In the genomic region with DNA sequence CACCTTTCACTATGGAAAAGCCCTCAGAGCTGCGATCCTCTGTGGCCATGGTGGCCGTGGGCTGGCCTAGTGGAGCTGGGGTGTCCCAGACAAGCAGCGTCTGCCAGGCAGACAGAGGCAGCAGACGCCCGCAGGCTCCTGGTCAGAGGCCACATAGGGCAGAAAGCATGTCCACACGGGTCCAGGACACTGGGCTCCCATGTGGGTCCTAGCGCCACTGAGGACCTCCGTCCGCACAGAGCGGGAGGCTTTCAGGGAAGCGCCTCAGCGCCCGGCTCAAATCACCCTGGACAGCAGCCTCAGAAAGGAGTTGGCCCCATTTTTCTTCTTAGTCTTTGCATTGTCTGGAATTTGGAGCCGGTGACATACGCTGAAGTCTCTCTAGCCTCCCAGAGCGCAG, we compare ENCODE assay signal across 30 cellular contexts.
"Had no signal": no experiment of that assay in that cellular context is flagged by ENCODE, and none has a peak within 500 bp of the region (broad histone marks: within the 10 kb centered on the region; RNA-seq: fewer than 3 reads in every experiment).

No MANE protein-coding gene starts in this region.

- H3K9me3 Mint-ChIP-seq: neural crest cell, type B pancreatic cell had no signal

- H3K27me3 ChIP-seq: ovary, right lobe of liver, testis, vagina had no signal

- DNase-seq: naive B cell; naive thymus-derived CD8-positive, alpha-beta T cell; nephron progenitor cell; occipital lobe; ovary; psoas muscle; right cardiac atrium; spleen; stimulated activated CD4-positive, alpha-beta T cell treated with anti-CD3 and anti-CD28 coated beads, Interleukin-12 subunit alpha, Interleukin-12 subunit beta, amount 100 ng/mL, for 4 hours; stimulated activated CD4-positive, alpha-beta T cell treated with anti-CD3 and anti-CD28 coated beads, Interleukin-1b, Interleukin-23, amount 100 ng/mL, for 48 hours; stimulated activated CD4-positive, alpha-beta T cell treated with anti-CD3 and anti-CD28 coated beads, Interleukin-4, amount 100 ng/mL, for 1 hour; stimulated activated CD4-positive, alpha-beta T cell treated with anti-CD3 and anti-CD28 coated beads, Interleukin-4, amount 100 ng/mL, for 4 hours; stimulated activated CD8-positive, alpha-beta memory T cell treated with anti-CD3 and anti-CD28 coated beads, Interleukin-4, amount 100 ng/mL, for 48 hours; stimulated activated naive CD4-positive, alpha-beta T cell; stimulated activated naive CD8-positive, alpha-beta T cell treated with anti-CD3 and anti-CD28 coated beads, Interleukin-15, amount 100 ng/mL, for 72 hours; stimulated activated naive CD8-positive, alpha-beta T cell treated with anti-CD3 and anti-CD28 coated beads, Interleukin-15, Interleukin-2, amounts not matched to agents 100 U/mL and 50 U/mL, for 24 hours; substantia nigra; testis; tibial artery; transverse colon had no signal

- H3K4me1 ChIP-seq: parathyroid adenoma, psoas muscle, right lobe of liver, spleen, suprapubic skin, testis, tibial artery, transverse colon, vagina had no signal

- H3K27ac Mint-ChIP-seq: naive thymus-derived CD8-positive, alpha-beta T cell; nephron progenitor cell; progenitor cell of endocrine pancreas; stimulated activated memory B cell treated with anti-CD40 and anti-IgM and Interleukin-4, amounts not matched to agents 10 μg/mL and 1 μg/mL and 100 μg/mL, for 72 hours; stimulated activated naive CD8-positive, alpha-beta T cell treated with anti-CD3 and anti-CD28 coated beads, Interleukin-15, amount 100 ng/mL, for 72 hours; type B pancreatic cell had no signal

- H3K9ac ChIP-seq: parathyroid adenoma had no signal

- H3K27ac ChIP-seq: ovary, parathyroid adenoma, psoas muscle, right lobe of liver, skin epidermis, spleen, suprapubic skin, testis, tibial artery, transverse colon, vagina had no signal

- H3K9me3 ChIP-seq: ovary, psoas muscle, right lobe of liver, testis, transverse colon, vagina had no signal

- H3K27me3 Mint-ChIP-seq: stimulated activated memory B cell treated with anti-CD40 and anti-IgM and Interleukin-4, amounts not matched to agents 10 μg/mL and 1 μg/mL and 100 μg/mL, for 72 hours had no signal

- ATAC-seq: naive thymus-derived CD8-positive, alpha-beta T cell; psoas muscle; right cardiac atrium; right lobe of liver; stimulated activated memory B cell treated with anti-CD40 and anti-IgM and Interleukin-4, amounts not matched to agents 10 μg/mL and 1 μg/mL and 100 μg/mL, for 72 hours; stimulated activated naive CD8-positive, alpha-beta T cell treated with anti-CD3 and anti-CD28 coated beads, Interleukin-15, amount 100 ng/mL, for 72 hours; stimulated activated naive CD8-positive, alpha-beta T cell treated with anti-CD3 and anti-CD28 coated beads, Interleukin-15, Interleukin-2, amounts not matched to agents 100 U/mL and 50 U/mL, for 24 hours had no signal

- H3K36me3 ChIP-seq: ovary, right lobe of liver, suprapubic skin, tibial artery, transverse colon, vagina had no signal

- H3K4me3 ChIP-seq: ovary, psoas muscle, right lobe of liver, skin epidermis, smooth muscle cell, spleen, suprapubic skin, testis, tibial artery, transverse colon, vagina had no signal

- H3K36me3 Mint-ChIP-seq: type B pancreatic cell had no signal

- H3K4me1 Mint-ChIP-seq: naive B cell; naive thymus-derived CD8-positive, alpha-beta T cell; neural crest cell; stimulated activated memory B cell treated with anti-CD40 and anti-IgM and Interleukin-4, amounts not matched to agents 10 μg/mL and 1 μg/mL and 100 μg/mL, for 72 hours; stimulated activated naive CD8-positive, alpha-beta T cell treated with anti-CD3 and anti-CD28 coated beads, Interleukin-15, amount 100 ng/mL, for 72 hours had no signal

- H3K4me3 Mint-ChIP-seq: naive B cell; naive thymus-derived CD8-positive, alpha-beta T cell; nephron progenitor cell; neural crest cell; stimulated activated memory B cell treated with anti-CD40 and anti-IgM and Interleukin-4, amounts not matched to agents 10 μg/mL and 1 μg/mL and 100 μg/mL, for 72 hours; stimulated activated naive CD8-positive, alpha-beta T cell treated with anti-CD3 and anti-CD28 coated beads, Interleukin-15, amount 100 ng/mL, for 72 hours; type B pancreatic cell had no signal
